ENCODE assay signal across 9 cellular contexts in genomic region chr15:57610130-57610529, GRCh38. TPM values are rescaled to one million over a fixed set of nuclear protein-coding genes. Genes with fewer than 3 reads are reported as not detected.
DNase-seq lines count a peak whose midpoint lies in the region; ATAC-seq and TF ChIP-seq lines count a peak whose summit lies in the region.
"Had no signal": no experiment of that assay in that cellular context is flagged by ENCODE, and none has a peak within 500 bp of the region (broad histone marks: within the 10 kb centered on the region; RNA-seq: fewer than 3 reads in every experiment).

No MANE protein-coding gene starts in this region.

- POLR2A ChIA-PET in activated CD8-positive, alpha-beta T cell treated with anti-CD3 and anti-CD28 coated beads for 36 hours (lab: Charles Lee), result no interaction called here

- H3K4me1 ChIP-seq in SJCRH30, result no peaks in the 10 kb centered on the region; the same call in 1 of the 2 replicates

- H3K36me3 ChIP-seq in SJCRH30, result no peaks in the 10 kb centered on the region

- TF ChIP-seq CTCF in Calu3 (IDR thresholded peaks at IDR 0.05; ENCODE audit: unreplicated experiment) (no peak), omental fat pad (IDR thresholded peaks at IDR 0.05) (no peak)
- no peak for TF ChIP-seq CTCF in activated CD8-positive, alpha-beta T cell treated with anti-CD3 and anti-CD28 coated beads for 36 hours (IDR thresholded peaks at IDR 0.05)

- H3K27me3 ChIP-seq in SJCRH30, result no peaks in the 10 kb centered on the region

- H3K4me3 Mint-ChIP-seq in Calu3 (ENCODE audit: low read depth, unreplicated experiment), result no peak overlapping the region
- no peak overlapping the region for H3K4me3 Mint-ChIP-seq in activated CD8-positive, alpha-beta T cell treated with anti-CD3 and anti-CD28 coated beads for 36 hours

- peaks cover 74% of the 10 kb centered on the region for H3K4me1 Mint-ChIP-seq in Calu3 (ENCODE audit: low read depth, unreplicated experiment)
- no peaks in the 10 kb centered on the region for H3K4me1 Mint-ChIP-seq in activated CD8-positive, alpha-beta T cell treated with anti-CD3 and anti-CD28 coated beads for 36 hours (ENCODE audit: low read depth)

- CTCF ChIA-PET in Calu3 (lab: Charles Lee), result interaction anchor here (0.7 to 4.1 kb wide), 3 partner anchors 36 to 64 kb away, joined by 3 to 43 read pairs (median 3); no protein-coding TSS in a partner anchor
- CTCF ChIA-PET in activated CD8-positive, alpha-beta T cell treated with anti-CD3 and anti-CD28 coated beads for 36 hours (lab: Charles Lee), result no interaction called here

- intact Hi-C loops in Calu3 (cut with micrococcal nuclease; ENCODE audit: unreplicated experiment), result no loop called here
- intact Hi-C loops in activated CD8-positive, alpha-beta T cell treated with anti-CD3 and anti-CD28 coated beads for 36 hours (cut with micrococcal nuclease), result no loop called here

- no peak overlapping the region for H3K27ac ChIP-seq in SJCRH30

- peak overlapping the region; percentile 50 for H3K27ac Mint-ChIP-seq in Calu3 (ENCODE audit: unreplicated experiment)
- no peak overlapping the region for H3K27ac Mint-ChIP-seq in activated CD8-positive, alpha-beta T cell treated with anti-CD3 and anti-CD28 coated beads for 36 hours

- H3K27me3 Mint-ChIP-seq in Calu3 (ENCODE audit: unreplicated experiment), result no peaks in the 10 kb centered on the region
- H3K27me3 Mint-ChIP-seq in activated CD8-positive, alpha-beta T cell treated with anti-CD3 and anti-CD28 coated beads for 36 hours, result peaks cover 1% of the 10 kb centered on the region

- no peaks in the 10 kb centered on the region for H3K9me3 ChIP-seq in SJCRH30 (replicated peaks)

- ATAC-seq in omental fat pad (ENCODE audit: low FRiP score), result peak; percentile 51
- no peak for ATAC-seq in HG03039 (IDR thresholded peaks at IDR 0.05; ENCODE audit: unreplicated experiment)
- ATAC-seq in activated CD8-positive, alpha-beta T cell treated with anti-CD3 and anti-CD28 coated beads for 36 hours, result no peak

- H3K9me3 Mint-ChIP-seq in Calu3 (ENCODE audit: low read depth, unreplicated experiment), result no peaks in the 10 kb centered on the region
- H3K9me3 Mint-ChIP-seq in activated CD8-positive, alpha-beta T cell treated with anti-CD3 and anti-CD28 coated beads for 36 hours, result no peaks in the 10 kb centered on the region

- peaks cover 6% of the 10 kb centered on the region for H3K36me3 Mint-ChIP-seq in Calu3 (ENCODE audit: insufficient read depth, unreplicated experiment)
- H3K36me3 Mint-ChIP-seq in activated CD8-positive, alpha-beta T cell treated with anti-CD3 and anti-CD28 coated beads for 36 hours (ENCODE audit: low read depth), result no peaks in the 10 kb centered on the region

- peak; percentile 67 for DNase-seq in Calu3
- peak; percentile 52 for DNase-seq in NCI-H345 (lab: John Stamatoyannopoulos, UW)
- peak; percentile 13 for DNase-seq in fibroblast of gingiva (ENCODE audit: low read depth)
- no peak for DNase-seq in omental fat pad (ENCODE audit: low spot score)
- DNase-seq in activated CD8-positive, alpha-beta T cell treated with anti-CD3 and anti-CD28 coated beads for 36 hours, result no peak
- no peak for DNase-seq in SJCRH30
- no peak for DNase-seq in COLO829 (ENCODE audit: low spot score)
- DNase-seq: NCI-H446 had no signal

- no peak overlapping the region for H3K4me3 ChIP-seq in SJCRH30

- BruUV-seq in Calu3 (replicated peaks; lab: Mats Ljungman, UMichigan), result no TSS peak

RNA-seq across cellular contexts. Expression of gene MYZAP, which starts 18.4 kb away (rescaled TPM):
- 5.1 and 6.9 TPM in 2 replicates for total RNA-seq in Calu3 (2022)
- total RNA-seq in omental fat pad, result 10 to 100 TPM; 13.1 to 84.6 (median 20.2) TPM
- total RNA-seq in activated CD8-positive, alpha-beta T cell treated with anti-CD3 and anti-CD28 coated beads for 36 hours, result not detected
- total RNA-seq in SJCRH30 (2014; rRNA removed; shearing (Covaris generic)), result 13.0 and 15.9 TPM in 2 replicates

Comparison
In these comparisons a context has a peak if more than half of its experiments do, and no peak if none do; other contexts are left out.
1. DNase-seq: peak in Calu3 (single experiment), NCI-H345 (single experiment) and fibroblast of gingiva (single experiment); none in omental fat pad (single experiment), activated CD8-positive, alpha-beta T cell treated with anti-CD3 and anti-CD28 coated beads for 36 hours (single experiment), SJCRH30 (0 of 2) and COLO829 (single experiment).